In the genomic region with DNA sequence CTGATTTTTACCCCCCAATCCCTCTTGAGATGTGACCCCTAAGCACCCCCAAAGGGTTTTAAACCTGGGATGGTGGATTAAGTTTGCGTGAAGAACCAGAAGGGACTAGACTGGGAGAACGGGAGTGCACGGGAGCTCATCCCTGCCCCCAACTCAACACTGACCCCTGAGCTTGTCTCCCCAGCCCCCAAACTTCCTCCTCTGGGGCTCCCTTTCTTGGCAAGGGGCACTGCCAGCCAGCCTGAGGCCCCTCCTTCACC, we compare ENCODE assay signal across 9 cellular contexts. TPM values are rescaled to one million over a fixed set of nuclear protein-coding genes. Genes with fewer than 3 reads are reported as not detected.
A peak's percentile ranks its signal among the peaks of the same experiment; 100 is the strongest.
DNase-seq lines count a peak whose midpoint lies in the region; ATAC-seq, FAIRE-seq and TF ChIP-seq lines count a peak whose summit lies in the region.
"Had no signal": no experiment of that assay in that cellular context is flagged by ENCODE, and none has a peak within 500 bp of the region (broad histone marks: within the 10 kb centered on the region; RNA-seq: fewer than 3 reads in every experiment).

No MANE protein-coding gene starts in this region.

- DNase-seq in T-helper 1 cell, result no peak
- DNase-seq in activated CD8-positive, alpha-beta T cell treated with anti-CD3 and anti-CD28 coated beads, Interleukin-2, amount 10 ng/mL, durations not matched to agents 7 days and 5 days, result no peak
- DNase-seq in kidney, result no peak
- no peak for DNase-seq in activated effector memory CD4-positive, alpha-beta T cell treated with Interleukin-2 at 50 U/mL for 16 hours
- no peak for DNase-seq in HPDE6-E6E7 (ENCODE audit: extremely low spot score)

- H3K4me1 ChIP-seq in kidney (ENCODE audit: control insufficient read depth in 1 of 2, insufficient read depth in 1 of 2, low read depth in 1 of 2, low read length in 2 of 2), result peaks cover 13 to 28% of the 10 kb centered on the region in 2 donors

- ATAC-seq in activated CD8-positive, alpha-beta T cell treated with anti-CD3 and anti-CD28 coated beads, Interleukin-2, amount 10 ng/mL, durations not matched to agents 7 days and 5 days, result no peak
- no peak for ATAC-seq in HG03139 (IDR thresholded peaks at IDR 0.05; ENCODE audit: unreplicated experiment)

- H3K27ac ChIP-seq in kidney (ENCODE audit: low read depth in 2 of 2, low read length in 2 of 2), result peak overlapping the region; percentile 94 to 95
- H3K27ac ChIP-seq in temporal lobe (ENCODE audit: low read depth, low read length), result peak overlapping the region; percentile 36

- intact Hi-C loops in kidney (cut with DNase I), result no loop called here

- H3K4me3 ChIP-seq in kidney (ENCODE audit: low read length in 2 of 2), result peak overlapping the region; percentile 78 to 85

- H3K4me1 Mint-ChIP-seq in T-helper 1 cell treated with Interleukin-12 subunit alpha and Interleukin-12 subunit beta and Interleukin-4 antibody, amounts not matched to agents 30 μg/mL and 1 μg/mL, for 36 hours (ENCODE audit: low read depth), result peaks cover 38% of the 10 kb centered on the region
- peaks cover 53% of the 10 kb centered on the region for H3K4me1 Mint-ChIP-seq in activated CD8-positive, alpha-beta T cell treated with anti-CD3 and anti-CD28 coated beads, Interleukin-2, amount 10 ng/mL, durations not matched to agents 7 days and 5 days (ENCODE audit: low read depth)

- CTCF ChIA-PET in activated CD8-positive, alpha-beta T cell treated with anti-CD3 and anti-CD28 coated beads, Interleukin-2, amount 10 ng/mL, durations not matched to agents 7 days and 5 days (lab: Charles Lee), result interaction anchor here (0.9 to 2.3 kb wide), 4 partner anchors 9 to 134 kb away, joined by 3 to 12 read pairs (median 6); a partner anchor contains a TSS

- H3K27me3 Mint-ChIP-seq in T-helper 1 cell treated with Interleukin-12 subunit alpha and Interleukin-12 subunit beta and Interleukin-4 antibody, amounts not matched to agents 30 μg/mL and 1 μg/mL, for 36 hours (ENCODE audit: low read depth), result no peaks in the 10 kb centered on the region
- H3K27me3 Mint-ChIP-seq in activated CD8-positive, alpha-beta T cell treated with anti-CD3 and anti-CD28 coated beads, Interleukin-2, amount 10 ng/mL, durations not matched to agents 7 days and 5 days (ENCODE audit: low read depth), result no peaks in the 10 kb centered on the region

- POLR2A ChIA-PET in activated CD8-positive, alpha-beta T cell treated with anti-CD3 and anti-CD28 coated beads, Interleukin-2, amount 10 ng/mL, durations not matched to agents 7 days and 5 days (lab: Charles Lee), result interaction anchor here (0.6 to 1.9 kb wide), 5 partner anchors 29 to 348 kb away, joined by 3 to 4 read pairs (median 3); a partner anchor contains a TSS

- H3K4me3 Mint-ChIP-seq in T-helper 1 cell treated with Interleukin-12 subunit alpha and Interleukin-12 subunit beta and Interleukin-4 antibody, amounts not matched to agents 30 μg/mL and 1 μg/mL, for 36 hours, result peak overlapping the region; percentile 98
- peak overlapping the region; percentile 91 for H3K4me3 Mint-ChIP-seq in activated CD8-positive, alpha-beta T cell treated with anti-CD3 and anti-CD28 coated beads, Interleukin-2, amount 10 ng/mL, durations not matched to agents 7 days and 5 days

- H3K36me3 ChIP-seq in kidney (ENCODE audit: control insufficient read depth in 1 of 2, insufficient read depth in 2 of 2, low read length in 2 of 2), result no peaks in the 10 kb centered on the region

- H3K27ac Mint-ChIP-seq in T-helper 1 cell treated with Interleukin-12 subunit alpha and Interleukin-12 subunit beta and Interleukin-4 antibody, amounts not matched to agents 30 μg/mL and 1 μg/mL, for 36 hours, result peak overlapping the region; percentile 95
- H3K27ac Mint-ChIP-seq in activated CD8-positive, alpha-beta T cell treated with anti-CD3 and anti-CD28 coated beads, Interleukin-2, amount 10 ng/mL, durations not matched to agents 7 days and 5 days, result peak overlapping the region; percentile 88

- peak overlapping the region; percentile 56 to 96 for H3K9ac ChIP-seq in kidney (ENCODE audit: low read length in 2 of 2)

- no peak for TF ChIP-seq CTCF in kidney (IDR thresholded peaks at IDR 0.05; ENCODE audit: borderline replicate concordance, extremely low read depth, insufficient read depth)

- no peaks in the 10 kb centered on the region for H3K9me3 Mint-ChIP-seq in T-helper 1 cell treated with Interleukin-12 subunit alpha and Interleukin-12 subunit beta and Interleukin-4 antibody, amounts not matched to agents 30 μg/mL and 1 μg/mL, for 36 hours
- H3K9me3 Mint-ChIP-seq in activated CD8-positive, alpha-beta T cell treated with anti-CD3 and anti-CD28 coated beads, Interleukin-2, amount 10 ng/mL, durations not matched to agents 7 days and 5 days (ENCODE audit: insufficient read depth), result no peaks in the 10 kb centered on the region

- no peak for FAIRE-seq in kidney (lab: Jason Lieb, UNC)
- FAIRE-seq: TTC549 had no signal

- no peaks in the 10 kb centered on the region for H3K9me3 ChIP-seq in kidney (ENCODE audit: control insufficient read depth in 1 of 2, low read length in 2 of 2)

- H3K36me3 Mint-ChIP-seq in T-helper 1 cell treated with Interleukin-12 subunit alpha and Interleukin-12 subunit beta and Interleukin-4 antibody, amounts not matched to agents 30 μg/mL and 1 μg/mL, for 36 hours (ENCODE audit: low read depth), result peaks cover 7% of the 10 kb centered on the region
- peaks cover 22% of the 10 kb centered on the region for H3K36me3 Mint-ChIP-seq in activated CD8-positive, alpha-beta T cell treated with anti-CD3 and anti-CD28 coated beads, Interleukin-2, amount 10 ng/mL, durations not matched to agents 7 days and 5 days (ENCODE audit: low read depth)

RNA-seq across cellular contexts. Expression of a gene that starts 5.0 kb away (rescaled TPM):
- total RNA-seq in activated CD8-positive, alpha-beta T cell treated with anti-CD3 and anti-CD28 coated beads, Interleukin-2, amount 10 ng/mL, durations not matched to agents 7 days and 5 days, result 100 to 1,000 TPM; 574 to 607 TPM
- total RNA-seq in kidney (247 TPM), temporal lobe (416 TPM)
- 127 TPM for polyA plus RNA-seq in kidney (ENCODE audit: insufficient read depth, low read depth, low replicate concordance)

RNA-seq across cellular contexts. Expression of a gene that starts 18.3 kb away (rescaled TPM):
- 1 to 10 TPM; 7.6 to 8.0 TPM for total RNA-seq in activated CD8-positive, alpha-beta T cell treated with anti-CD3 and anti-CD28 coated beads, Interleukin-2, amount 10 ng/mL, durations not matched to agents 7 days and 5 days
- total RNA-seq in kidney (14.7 TPM), temporal lobe (0.74 TPM)
- 3.9 TPM for polyA plus RNA-seq in kidney (ENCODE audit: insufficient read depth, low read depth, low replicate concordance)

RNA-seq across cellular contexts. Expression of a gene that starts 27.3 kb away (rescaled TPM):
- 10 to 100 TPM; 68.9 to 76.3 TPM for total RNA-seq in activated CD8-positive, alpha-beta T cell treated with anti-CD3 and anti-CD28 coated beads, Interleukin-2, amount 10 ng/mL, durations not matched to agents 7 days and 5 days
- 76.6 TPM for total RNA-seq in kidney
- 98.6 TPM for polyA plus RNA-seq in kidney (ENCODE audit: insufficient read depth, low read depth, low replicate concordance)
- 23.4 TPM for total RNA-seq in temporal lobe

RNA-seq across cellular contexts. Expression of a gene that starts 39.9 kb away (rescaled TPM):
- total RNA-seq in activated CD8-positive, alpha-beta T cell treated with anti-CD3 and anti-CD28 coated beads, Interleukin-2, amount 10 ng/mL, durations not matched to agents 7 days and 5 days, result 10 to 100 TPM; 80.4 to 88.4 TPM
- 39.9 TPM for total RNA-seq in kidney
- polyA plus RNA-seq in kidney (ENCODE audit: insufficient read depth, low read depth, low replicate concordance), result 54.7 TPM
- 1.7 TPM for total RNA-seq in temporal lobe
